In the genomic region with DNA sequence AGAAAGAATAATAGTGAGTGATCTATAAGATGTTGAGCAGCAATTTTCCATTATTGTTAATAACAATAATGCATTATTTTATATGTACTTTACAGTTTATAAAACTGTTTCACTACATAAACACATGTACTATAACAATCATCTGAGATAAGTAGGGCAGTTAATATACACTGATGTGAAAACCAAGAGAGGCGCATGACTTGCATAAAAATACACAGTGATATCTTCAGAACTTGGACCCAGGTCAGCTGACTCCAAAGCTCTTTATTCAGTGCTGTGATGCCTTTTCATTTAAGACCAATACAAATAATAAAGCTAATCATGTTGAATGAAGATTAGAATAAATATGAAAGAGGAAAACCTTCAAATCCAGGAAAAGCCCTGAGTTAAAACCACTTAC, we compare ENCODE assay signal across 15 cellular contexts. TPM values are rescaled to one million over a fixed set of nuclear protein-coding genes. Genes with fewer than 3 reads are reported as not detected.
DNase-seq lines count a peak whose midpoint lies in the region; ATAC-seq, FAIRE-seq and TF ChIP-seq lines count a peak whose summit lies in the region.
"Had no signal": no experiment of that assay in that cellular context is flagged by ENCODE, and none has a peak within 500 bp of the region (broad histone marks: within the 10 kb centered on the region; RNA-seq: fewer than 3 reads in every experiment).

No MANE protein-coding gene starts in this region.

- H3K4me2 ChIP-seq in HepG2 (ENCODE audit: low read depth, low read length) (no peak overlapping the region), K562 (ENCODE audit: insufficient read depth, low read length) (no peak overlapping the region)

- in situ Hi-C loops in HepG2 (cut with HindIII; ENCODE audit: extremely low pct_ligation_motif_present, low pct_unique_long_range_greater_than_20kb) (no loop called here), K562 (cut with MboI) (no loop called here)

- WGBS in HepG2 (ENCODE audit: low lambda C conversion rate): 96% methylated on average over 1 of the region's 1 CpG
- WGBS in right lobe of liver (ENCODE audit: insufficient coverage, low coverage, low lambda C conversion rate, missing lambda C conversion rate): 86% methylated on average over 1 of the region's 1 CpG
- WGBS in K562 (ENCODE audit: insufficient coverage, low coverage, missing lambda C conversion rate): 88% methylated on average over 1 of the region's 1 CpG
- 75 to 97% (median 76%) methylated on average over 1 of the region's 1 CpG for WGBS in psoas muscle, 3 donors

- BruUV-seq in HepG2 (replicated peaks; lab: Mats Ljungman, UMichigan): no TSS peak
- BruUV-seq in K562 (replicated peaks; lab: Mats Ljungman, UMichigan): no TSS peak

- H3K27ac ChIP-seq in HepG2 (ENCODE audit: extremely low read length, insufficient read depth, low read length): no peak overlapping the region
- no peak overlapping the region for H3K27ac ChIP-seq in right lobe of liver
- no peak overlapping the region for H3K27ac ChIP-seq in K562 (ENCODE audit: extremely low read depth, low read depth, low read length)
- no peak overlapping the region for H3K27ac ChIP-seq in psoas muscle

- TF ChIP-seq POLR2A in HepG2 (IDR thresholded peaks at IDR 0.05; ENCODE audit: insufficient read depth in 1 of 2, low read depth in 2 of 2, low read length in 2 of 2): no peak
- TF ChIP-seq POLR2A in right lobe of liver (IDR thresholded peaks at IDR 0.05): no peak
- TF ChIP-seq POLR2A in K562 (conservative IDR thresholded peaks at IDR 0.05): no peak

- H3K9ac ChIP-seq in HepG2 (ENCODE audit: insufficient read depth, low read depth, low read length) (no peak overlapping the region), K562 (ENCODE audit: insufficient read depth in 1 of 2, low read depth in 2 of 2, low read length in 2 of 2) (no peak overlapping the region)

- TF ChIP-seq RAD21 in HepG2 (CRISPR knock-in tag; IDR thresholded peaks at IDR 0.05): no peak
- TF ChIP-seq RAD21 in K562 (CRISPR knock-in tag; conservative IDR thresholded peaks at IDR 0.05 in 1 of 2, IDR thresholded peaks at IDR 0.05 in 1 of 2): no peak

- H3K9me3 ChIP-seq in HepG2 (ENCODE audit: low read length) (no peaks in the 10 kb centered on the region), right lobe of liver (no peaks in the 10 kb centered on the region), K562 (replicated peaks; ENCODE audit: control insufficient read depth, insufficient read depth, low read depth, low read length) (no peaks in the 10 kb centered on the region), psoas muscle (no peaks in the 10 kb centered on the region)
- H3K9me3 ChIP-seq: Caco-2 had no signal

- H3K4me3 ChIP-seq in HepG2 (replicated peaks in 1 of 3; ENCODE audit: insufficient read depth in 1 of 3, low read depth in 2 of 3, low read length in 3 of 3) (no peak overlapping the region), right lobe of liver (no peak overlapping the region), K562 (no peak overlapping the region), psoas muscle (no peak overlapping the region)

- H4K20me1 ChIP-seq in HepG2 (ENCODE audit: insufficient read depth, low read length): no peaks in the 10 kb centered on the region
- no peaks in the 10 kb centered on the region for H4K20me1 ChIP-seq in K562 (replicated peaks; ENCODE audit: control insufficient read depth, insufficient read depth, low read length)

- no peak overlapping the region for H2AFZ ChIP-seq in HepG2 (ENCODE audit: low read length)
- H2AFZ ChIP-seq in K562 (ENCODE audit: low read depth, low read length): no peak overlapping the region

- H3K27me3 ChIP-seq in HepG2 (ENCODE audit: control insufficient read depth in 1 of 2, insufficient read depth in 2 of 2, low read length in 2 of 2) (no peaks in the 10 kb centered on the region), right lobe of liver (no peaks in the 10 kb centered on the region), K562 (ENCODE audit: control insufficient read depth in 2 of 2, insufficient read depth in 2 of 2, low read length in 2 of 2) (no peaks in the 10 kb centered on the region), psoas muscle (ENCODE audit: insufficient read depth in 3 of 3, low read length in 2 of 3) (no peaks in the 10 kb centered on the region)

- H3K9me1 ChIP-seq in K562 (ENCODE audit: control insufficient read depth, insufficient read depth, low read length): no peaks in the 10 kb centered on the region

- H3K4me1 ChIP-seq in HepG2 (ENCODE audit: insufficient read depth, low read length): no peaks in the 10 kb centered on the region
- H3K4me1 ChIP-seq in right lobe of liver: no peaks in the 10 kb centered on the region
- no peaks in the 10 kb centered on the region for H3K4me1 ChIP-seq in K562 (replicated peaks in 1 of 2; ENCODE audit: control insufficient read depth in 2 of 2, insufficient read depth in 2 of 2, low read length in 2 of 2)
- no peaks in the 10 kb centered on the region for H3K4me1 ChIP-seq in psoas muscle

- DNase-seq in HepG2 (ENCODE audit: low spot score) (no peak), right lobe of liver (no peak), K562 (ENCODE audit: extremely low read depth in 1 of 4, low spot score in 3 of 4) (no peak), psoas muscle (no peak), nucleus accumbens (lab: John Stamatoyannopoulos, UW) (no peak), NOMO-1 treated with DMSO at 0.1 percent for 48 hours (lab: John Stamatoyannopoulos, UW; ENCODE audit: unreplicated experiment) (no peak), NCI-H2196 (lab: John Stamatoyannopoulos, UW; ENCODE audit: unreplicated experiment) (no peak)
- DNase-seq: Caco-2; CD8-positive, alpha-beta memory T cell; DND-41; GDM1; GOT3; H9 had no signal

- intact Hi-C loops in HepG2 (cut with micrococcal nuclease; ENCODE audit: unreplicated experiment): no loop called here
- intact Hi-C loops in right lobe of liver (cut with DNase I): no loop called here
- intact Hi-C loops in K562 (cut with micrococcal nuclease): no loop called here
- intact Hi-C loops in psoas muscle (cut with DNase I): loop anchor here in 1 of 2 donors (10.0 kb wide), 2 partner anchors 148 to 288 kb away; no protein-coding TSS in a partner anchor

- CTCF ChIA-PET in HepG2 (lab: Yijun Ruan, JAX; ENCODE audit: low intra/inter-chr PET ratio, low total read pairs): no interaction called here
- CTCF ChIA-PET in K562 (lab: Yijun Ruan, JAX; ENCODE audit: low intra/inter-chr PET ratio): no interaction called here

- FAIRE-seq in HepG2 (lab: Jason Lieb, UNC): no peak
- no peak for FAIRE-seq in K562 (lab: Jason Lieb, UNC)
- FAIRE-seq: GM19239, HTR-8/SVneo had no signal

- H3K36me3 ChIP-seq in HepG2 (replicated peaks in 1 of 2; ENCODE audit: control insufficient read depth in 1 of 2, insufficient read depth in 2 of 2, low read length in 2 of 2) (no peaks in the 10 kb centered on the region), right lobe of liver (no peaks in the 10 kb centered on the region), K562 (ENCODE audit: control insufficient read depth, insufficient read depth, low read length) (no peaks in the 10 kb centered on the region; the same call in 2 of the 3 replicates), psoas muscle (ENCODE audit: insufficient read depth in 1 of 2, low read depth in 1 of 2) (peaks cover 0 to 6% of the 10 kb centered on the region in 2 donors)

- TF ChIP-seq CTCF in HepG2 (CRISPR knock-in tag; IDR thresholded peaks at IDR 0.05) (no peak), right lobe of liver (IDR thresholded peaks at IDR 0.05) (no peak), K562 (IDR thresholded peaks at IDR 0.05 in 2 of 3, conservative IDR thresholded peaks at IDR 0.05 in 1 of 3; ENCODE audit: insufficient read depth in 2 of 3, low read depth in 1 of 3, low read length in 3 of 3) (no peak), psoas muscle (IDR thresholded peaks at IDR 0.05) (no peak)

- ATAC-seq in HepG2 (no peak), right lobe of liver (no peak), K562 (no peak), psoas muscle (peak in 3 of 4 donors; percentile 56 to 78 (median 70))

- TF ChIP-seq EP300 in HepG2 (IDR thresholded peaks at IDR 0.05; ENCODE audit: low read depth in 2 of 2, low read length in 2 of 2) (no peak), HepG2 (CRISPR knock-in tag; IDR thresholded peaks at IDR 0.05; ENCODE audit: borderline replicate concordance) (no peak), K562 (IDR thresholded peaks at IDR 0.05; ENCODE audit: low read length) (no peak)

- no peaks in the 10 kb centered on the region for H3K79me2 ChIP-seq in HepG2 (ENCODE audit: insufficient read depth, low read length)
- H3K79me2 ChIP-seq in K562 (ENCODE audit: control insufficient read depth, insufficient read depth, low read length): no peaks in the 10 kb centered on the region

- POLR2A ChIA-PET in HepG2 (lab: Yijun Ruan, JAX) (no interaction called here), K562 (lab: Yijun Ruan, JAX) (no interaction called here)

RNA-seq across cellular contexts. Expression of gene TSPAN3, which starts 55.6 kb away (rescaled TPM):
- total RNA-seq in HepG2 (2016; rRNA removed; fragmentation: Illumina TruSeq; extraction: Trizol) (102 and 170 TPM in 2 replicates), right lobe of liver (100 to 1,000 TPM in 1 of 6 experiments, 10 to 100 TPM in 5; 35.6 to 103 (median 63.2) TPM), K562 (2014; rRNA removed) (48.5 and 51.8 TPM in 2 replicates), K562 (2014; rRNA removed; fragmentation: Illumina TruSeq; extraction: Trizol) (71.1 and 79.7 TPM in 2 replicates), K562 (2015; rRNA removed; fragmentation: Illumina TruSeq; extraction: Trizol) (69.0 and 71.4 TPM in 2 replicates), K562 (2021) (57.8 and 67.0 TPM in 2 replicates), psoas muscle (100 to 1,000 TPM; 179 to 215 (median 207) TPM)
- 51.2 and 62.4 TPM in 2 replicates for total RNA-seq in HepG2 (2016; cell fraction: cytosol; rRNA removed; fragmentation: Illumina TruSeq; extraction: Trizol; ENCODE audit: low read depth)
- 108 and 171 TPM in 2 replicates for total RNA-seq in HepG2 (2016; cell fraction: insoluble cytoplasmic fraction; rRNA removed; fragmentation: Illumina TruSeq; extraction: Trizol)
- 109 and 138 TPM in 2 replicates for total RNA-seq in HepG2 (2016; cell fraction: membrane; rRNA removed; fragmentation: Illumina TruSeq; extraction: Trizol)
- 128 and 152 TPM in 2 replicates for total RNA-seq in HepG2 (2016; cell fraction: nucleus; rRNA removed; fragmentation: Illumina TruSeq; extraction: Trizol)
- polyA plus RNA-seq in HepG2 (2011; rRNA removed) (155 and 167 TPM in 2 replicates), K562 (2011; rRNA removed) (116 and 144 TPM in 2 replicates), K562 (2014; fragmentation: Illumina TruSeq; extraction: Trizol) (60.7 and 72.8 TPM in 2 replicates), K562 (2014; fragmentation: Nextera tagmentation; extraction: Ambion mirVana) (10 to 100 TPM; 14.3 to 21.2 TPM), K562 (2014; rRNA removed) (66.8 and 82.4 TPM in 2 replicates), psoas muscle (100 to 1,000 TPM; 146 to 330 (median 210) TPM)
- 231 and 297 TPM in 2 replicates for polyA plus RNA-seq in HepG2 (2011; cell fraction: cytosol; rRNA removed)
- polyA plus RNA-seq in HepG2 (2011; cell fraction: nucleus; rRNA removed): 56.3 and 77.8 TPM in 2 replicates
- polyA plus RNA-seq in HepG2 (2012): 134 and 159 TPM in 2 replicates
- 52.0 and 77.5 TPM in 2 replicates for polyA plus RNA-seq in HepG2 (2016; cell fraction: cytosol; fragmentation: Illumina TruSeq; extraction: Trizol; ENCODE audit: low read depth)
- polyA plus RNA-seq in HepG2 (2016; cell fraction: insoluble cytoplasmic fraction; fragmentation: Illumina TruSeq; extraction: Trizol; ENCODE audit: low read depth): 105 and 130 TPM in 2 replicates
- polyA plus RNA-seq in HepG2 (2016; cell fraction: membrane; fragmentation: Illumina TruSeq; extraction: Trizol; ENCODE audit: low read depth): 93.2 and 115 TPM in 2 replicates
- polyA plus RNA-seq in HepG2 (2016; cell fraction: nucleus; fragmentation: Illumina TruSeq; extraction: Trizol; ENCODE audit: insufficient read depth, low read depth): 217 and 229 TPM in 2 replicates
- polyA minus RNA-seq in HepG2 (2011; rRNA and poly(A)+ RNA removed; ENCODE audit: low replicate concordance): 238 and 277 TPM in 2 replicates
- 83.9 and 119 TPM in 2 replicates for polyA minus RNA-seq in HepG2 (2011; cell fraction: cytosol; rRNA and poly(A)+ RNA removed)
- 38.1 and 56.6 TPM in 2 replicates for polyA minus RNA-seq in HepG2 (2011; cell fraction: nucleus; rRNA and poly(A)+ RNA removed)
- 90.2 and 103 TPM in 2 replicates for total RNA-seq in K562 (2011; cell fraction: chromatin; rRNA removed; ENCODE audit: low replicate concordance)
- 110 and 114 TPM in 2 replicates for total RNA-seq in K562 (2011; cell fraction: nucleolus; rRNA removed)
- 163 and 180 TPM in 2 replicates for total RNA-seq in K562 (2011; cell fraction: nucleoplasm; rRNA removed)
- 118 and 156 TPM in 2 replicates for polyA plus RNA-seq in K562 (2011; cell fraction: cytosol; rRNA removed)
- 51.9 and 77.1 TPM in 2 replicates for polyA plus RNA-seq in K562 (2011; cell fraction: nucleus; rRNA removed)
- 61.0 and 74.1 TPM in 2 replicates for polyA plus RNA-seq in K562 (2012)
- 132 and 154 TPM in 2 replicates for polyA minus RNA-seq in K562 (2011; rRNA and poly(A)+ RNA removed)
- 51.4 and 59.6 TPM in 2 replicates for polyA minus RNA-seq in K562 (2011; cell fraction: cytosol; rRNA and poly(A)+ RNA removed)
- polyA minus RNA-seq in K562 (2011; cell fraction: nucleus; rRNA and poly(A)+ RNA removed): 12.3 and 25.8 TPM in 2 replicates

Comparison
In these comparisons a context has a peak if more than half of its experiments do, and no peak if none do; other contexts are left out.
1. ATAC-seq: peak in psoas muscle (3 of 4); none in HepG2 (single experiment), right lobe of liver (0 of 4) and K562 (single experiment).
2. Of the 241 proteins assayed by ChIP-seq in both HepG2 and K562: peak only in HepG2: none; only in K562: MAFG, NFE2 and NFE2L1; in both: none; in neither: 238.